Comparison of ENCODE assay signal across 1 cellular context in genomic region chr7:44884553-44885393, GRCh38.
TF ChIP-seq lines count a peak whose summit lies in the region.

No MANE protein-coding gene starts in this region.

TF ChIP-seq in GM12878, 131 proteins besides CTCF, POLR2A, EP300 and RAD21 (continued from another document and continues in another):
- TF ChIP-seq REST (IDR thresholded peaks at IDR 0.05; ENCODE audit: low read depth, low read length) (no peak), SMARCA5 (IDR thresholded peaks at IDR 0.05) (no peak), TCF7 (IDR thresholded peaks at IDR 0.05; ENCODE audit: borderline replicate concordance) (no peak), EGR1 (IDR thresholded peaks at IDR 0.05; ENCODE audit: borderline replicate concordance in 1 of 2, low read depth in 2 of 2, low read length in 2 of 2) (no peak), YY1 (IDR thresholded peaks at IDR 0.05; ENCODE audit: low read depth, low read length) (no peak; the same call in 1 of the 2 replicates), ZNF592 (IDR thresholded peaks at IDR 0.05) (no peak), KDM1A (IDR thresholded peaks at IDR 0.05; ENCODE audit: borderline replicate concordance) (no peak), HSF1 (IDR thresholded peaks at IDR 0.05; ENCODE audit: low read depth, low read length) (no peak), MYB (IDR thresholded peaks at IDR 0.05; ENCODE audit: borderline replicate concordance, low read depth, low read length) (no peak), NFYA (IDR thresholded peaks at IDR 0.05; ENCODE audit: borderline replicate concordance, low read depth, low read length) (no peak), TCF12 (IDR thresholded peaks at IDR 0.05; ENCODE audit: low read depth, low read length) (no peak), ZBED1 (IDR thresholded peaks at IDR 0.05; ENCODE audit: borderline replicate concordance) (no peak), MEF2B (IDR thresholded peaks at IDR 0.05; ENCODE audit: partially characterized antibody, poor library complexity, severe bottlenecking) (no peak), CEBPB (IDR thresholded peaks at IDR 0.05; ENCODE audit: borderline replicate concordance in 1 of 2, low read depth in 2 of 2, low read length in 2 of 2) (no peak), ZBTB4 (CRISPR knock-in tag; IDR thresholded peaks at IDR 0.05) (no peak), CHD4 (IDR thresholded peaks at IDR 0.05) (no peak), CEBPZ (IDR thresholded peaks at IDR 0.05; ENCODE audit: low read depth, low read length) (no peak), ZNF207 (IDR thresholded peaks at IDR 0.05; ENCODE audit: borderline replicate concordance) (peak; percentile 55; the same call in 1 of the 2 replicates), ETV6 (conservative IDR thresholded peaks at IDR 0.05 in 1 of 2, IDR thresholded peaks at IDR 0.05 in 1 of 2; ENCODE audit: borderline replicate concordance in 1 of 2, low read depth in 1 of 2) (no peak), SUZ12 (IDR thresholded peaks at IDR 0.05; ENCODE audit: unreplicated experiment) (no peak), SMAD5 (IDR thresholded peaks at IDR 0.05; ENCODE audit: low read depth) (no peak), RB1 (IDR thresholded peaks at IDR 0.05; ENCODE audit: borderline replicate concordance) (no peak), RCOR1 (conservative IDR thresholded peaks at IDR 0.05; ENCODE audit: low read depth, low read length) (no peak), MLLT1 (IDR thresholded peaks at IDR 0.05) (no peak), ZNF622 (IDR thresholded peaks at IDR 0.05) (no peak), ATF7 (IDR thresholded peaks at IDR 0.05; ENCODE audit: low read depth) (no peak), ELK1 (IDR thresholded peaks at IDR 0.05; ENCODE audit: low read depth, low read length) (no peak), NR2C1 (IDR thresholded peaks at IDR 0.05) (no peak), CBFB (IDR thresholded peaks at IDR 0.05; ENCODE audit: low read depth) (no peak), SPI1 (IDR thresholded peaks at IDR 0.05; ENCODE audit: borderline replicate concordance, insufficient read depth, low read depth, low read length) (no peak), MXI1 (IDR thresholded peaks at IDR 0.05; ENCODE audit: low read depth, low read length) (no peak), FOXM1 (IDR thresholded peaks at IDR 0.05; ENCODE audit: low read depth, low read length) (no peak), CBX3 (IDR thresholded peaks at IDR 0.05; ENCODE audit: borderline replicate concordance, low read depth) (no peak), HCFC1 (IDR thresholded peaks at IDR 0.05; ENCODE audit: low read length) (no peak)
- TF ChIP-seq, protein P1, sequence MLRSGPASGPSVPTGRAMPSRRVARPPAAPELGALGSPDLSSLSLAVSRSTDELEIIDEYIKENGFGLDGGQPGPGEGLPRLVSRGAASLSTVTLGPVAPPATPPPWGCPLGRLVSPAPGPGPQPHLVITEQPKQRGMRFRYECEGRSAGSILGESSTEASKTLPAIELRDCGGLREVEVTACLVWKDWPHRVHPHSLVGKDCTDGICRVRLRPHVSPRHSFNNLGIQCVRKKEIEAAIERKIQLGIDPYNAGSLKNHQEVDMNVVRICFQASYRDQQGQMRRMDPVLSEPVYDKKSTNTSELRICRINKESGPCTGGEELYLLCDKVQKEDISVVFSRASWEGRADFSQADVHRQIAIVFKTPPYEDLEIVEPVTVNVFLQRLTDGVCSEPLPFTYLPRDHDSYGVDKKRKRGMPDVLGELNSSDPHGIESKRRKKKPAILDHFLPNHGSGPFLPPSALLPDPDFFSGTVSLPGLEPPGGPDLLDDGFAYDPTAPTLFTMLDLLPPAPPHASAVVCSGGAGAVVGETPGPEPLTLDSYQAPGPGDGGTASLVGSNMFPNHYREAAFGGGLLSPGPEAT (IDR thresholded peaks at IDR 0.05; ENCODE audit: low read depth): no peak
- TF ChIP-seq, protein P2, sequence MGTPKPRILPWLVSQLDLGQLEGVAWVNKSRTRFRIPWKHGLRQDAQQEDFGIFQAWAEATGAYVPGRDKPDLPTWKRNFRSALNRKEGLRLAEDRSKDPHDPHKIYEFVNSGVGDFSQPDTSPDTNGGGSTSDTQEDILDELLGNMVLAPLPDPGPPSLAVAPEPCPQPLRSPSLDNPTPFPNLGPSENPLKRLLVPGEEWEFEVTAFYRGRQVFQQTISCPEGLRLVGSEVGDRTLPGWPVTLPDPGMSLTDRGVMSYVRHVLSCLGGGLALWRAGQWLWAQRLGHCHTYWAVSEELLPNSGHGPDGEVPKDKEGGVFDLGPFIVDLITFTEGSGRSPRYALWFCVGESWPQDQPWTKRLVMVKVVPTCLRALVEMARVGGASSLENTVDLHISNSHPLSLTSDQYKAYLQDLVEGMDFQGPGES (IDR thresholded peaks at IDR 0.05): no peak
- TF ChIP-seq, protein P3, sequence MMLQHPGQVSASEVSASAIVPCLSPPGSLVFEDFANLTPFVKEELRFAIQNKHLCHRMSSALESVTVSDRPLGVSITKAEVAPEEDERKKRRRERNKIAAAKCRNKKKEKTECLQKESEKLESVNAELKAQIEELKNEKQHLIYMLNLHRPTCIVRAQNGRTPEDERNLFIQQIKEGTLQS (IDR thresholded peaks at IDR 0.05; ENCODE audit: borderline replicate concordance, extremely low read depth, low read depth, low read length): no peak
